Comparison of ENCODE assay signal across 17 cellular contexts in the genomic region with DNA sequence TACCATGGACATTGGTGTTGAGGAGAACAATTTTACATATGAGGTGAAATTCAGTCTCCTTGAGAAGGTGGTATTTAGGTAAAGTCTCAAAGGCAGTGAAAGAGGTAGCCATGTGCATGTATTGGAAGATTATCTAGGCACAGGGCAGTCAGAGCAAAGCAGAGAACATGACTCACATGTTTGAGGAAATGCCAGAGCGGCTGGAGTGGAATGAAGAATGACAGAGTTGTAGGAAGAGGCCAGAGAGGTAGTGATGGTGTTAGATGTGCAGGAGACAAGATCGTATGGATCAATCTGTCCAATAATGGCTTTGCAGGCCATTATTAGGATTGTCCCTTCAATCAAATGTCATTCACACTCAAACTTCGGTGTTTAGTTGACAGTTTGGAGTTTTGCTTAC.
DNase-seq lines count a peak whose midpoint lies in the region; ATAC-seq and TF ChIP-seq lines count a peak whose summit lies in the region.
"Had no signal": no experiment of that assay in that cellular context is flagged by ENCODE, and none has a peak within 500 bp of the region (broad histone marks: within the 10 kb centered on the region; RNA-seq: fewer than 3 reads in every experiment).

No MANE protein-coding gene starts in this region.

- no peak overlapping the region for H3K27ac Mint-ChIP-seq in CD8-positive, alpha-beta T cell
- H3K27ac Mint-ChIP-seq: dendritic cell treated with granulocyte-macrophage colony-stimulating factor and Interleukin-4, amounts not matched to agents 40 ng/mL and 50 ng/mL, for 4 days; natural killer cell treated with Interleukin-12 subunit alpha and Interleukin-12 subunit beta and Interleukin-15 and Interleukin-18, amount 100 ng/mL, for 72 hours; WTC11 had no signal

- no peak overlapping the region for H4K91ac ChIP-seq in trophoblast cell (ENCODE audit: low read depth, low read length)

- H3K36me3 Mint-ChIP-seq in CD8-positive, alpha-beta T cell = no peaks in the 10 kb centered on the region
- H3K36me3 Mint-ChIP-seq: natural killer cell treated with Interleukin-12 subunit alpha and Interleukin-12 subunit beta and Interleukin-15 and Interleukin-18, amount 100 ng/mL, for 72 hours had no signal

- WGBS in trophoblast cell (ENCODE audit: extremely low coverage, insufficient coverage, insufficient read length) = no CpG with 5 or more reads among the region's 3 CpGs

- no peak overlapping the region for H4K8ac ChIP-seq in trophoblast cell (ENCODE audit: low read depth, low read length)

- no peak overlapping the region for H3K4me3 Mint-ChIP-seq in CD8-positive, alpha-beta T cell
- H3K4me3 Mint-ChIP-seq: dendritic cell treated with granulocyte-macrophage colony-stimulating factor and Interleukin-4, amounts not matched to agents 40 ng/mL and 50 ng/mL, for 4 days; H9; natural killer cell treated with Interleukin-12 subunit alpha and Interleukin-12 subunit beta and Interleukin-15 and Interleukin-18, amount 100 ng/mL, for 72 hours; WTC11 had no signal

- no peak overlapping the region for H2BK120ac ChIP-seq in trophoblast cell (ENCODE audit: insufficient read depth, low read length, poor library complexity)

- no peak overlapping the region for H3K4me2 ChIP-seq in trophoblast cell (ENCODE audit: low read length)

- intact Hi-C loops in CD8-positive, alpha-beta T cell (cut with DNase I, micrococcal nuclease) = no loop called here

- no peaks in the 10 kb centered on the region for H3K36me3 ChIP-seq in trophoblast cell (ENCODE audit: control insufficient read depth in 1 of 2, insufficient read depth in 2 of 2, low read length in 2 of 2)
- H3K36me3 ChIP-seq in CD8-positive, alpha-beta T cell (ENCODE audit: insufficient read depth, low read length) = no peaks in the 10 kb centered on the region
- H3K36me3 ChIP-seq: right lobe of liver had no signal

- no peak overlapping the region for H3K14ac ChIP-seq in trophoblast cell (ENCODE audit: low read length)

- no peak overlapping the region for H2BK12ac ChIP-seq in trophoblast cell (ENCODE audit: low read length)

- no peaks in the 10 kb centered on the region for H3K9me3 ChIP-seq in trophoblast cell (ENCODE audit: insufficient read depth, low read depth, low read length)
- no peaks in the 10 kb centered on the region for H3K9me3 ChIP-seq in CD8-positive, alpha-beta T cell (ENCODE audit: low read length)
- H3K9me3 ChIP-seq: right lobe of liver had no signal

- no peak overlapping the region for H2BK5ac ChIP-seq in trophoblast cell (ENCODE audit: low read depth, low read length, poor library complexity)

- no peak overlapping the region for H3K4ac ChIP-seq in trophoblast cell (ENCODE audit: low read depth, low read length)

- peaks cover 6% of the 10 kb centered on the region for H3K79me1 ChIP-seq in trophoblast cell (ENCODE audit: low read length)

- no peak overlapping the region for H3K23ac ChIP-seq in trophoblast cell (ENCODE audit: low read length)

- TF ChIP-seq CTCF in RWPE1 (conservative IDR thresholded peaks at IDR 0.05; ENCODE audit: low read depth) = no peak
- TF ChIP-seq CTCF in epithelial cell of proximal tubule (conservative IDR thresholded peaks at IDR 0.05; ENCODE audit: low read depth, low read length) = no peak
- TF ChIP-seq CTCF in CD8-positive, alpha-beta T cell (IDR thresholded peaks at IDR 0.05) = no peak

- no peak overlapping the region for H3K9ac ChIP-seq in trophoblast cell (ENCODE audit: low read length)

- peaks cover 4 to 8% of the 10 kb centered on the region in 2 experiments for H3K4me1 ChIP-seq in trophoblast cell (ENCODE audit: control insufficient read depth in 1 of 2, insufficient read depth in 2 of 2, low read length in 2 of 2)
- H3K4me1 ChIP-seq in CD8-positive, alpha-beta T cell (ENCODE audit: insufficient read depth, low read length) = no peaks in the 10 kb centered on the region
- H3K4me1 ChIP-seq: right lobe of liver had no signal

- ATAC-seq in CD8-positive, alpha-beta T cell = no peak
- ATAC-seq: left cardiac atrium; natural killer cell treated with Interleukin-12 subunit alpha and Interleukin-12 subunit beta and Interleukin-15 and Interleukin-18, amount 100 ng/mL, for 72 hours; right lobe of liver; WTC11 had no signal

- CTCF ChIA-PET in RWPE1 (lab: Yijun Ruan, JAX) = interaction anchor here (0.6 kb wide), 2 partner anchors 305 to 541 kb away, joined by 3 read pairs; no protein-coding TSS in a partner anchor
- CTCF ChIA-PET in CD8-positive, alpha-beta T cell (lab: Charles Lee) = no interaction called here

- POLR2A ChIA-PET in RWPE1 (lab: Yijun Ruan, JAX; ENCODE audit: low non-redundant PET) = no interaction called here
- POLR2A ChIA-PET in CD8-positive, alpha-beta T cell (lab: Charles Lee) = interaction anchor here (0.6 kb wide), 1 partner anchor 1533 kb away, joined by 3 read pairs; no protein-coding TSS in a partner anchor

- H3K27ac ChIP-seq in RWPE1 (no peak overlapping the region), trophoblast cell (ENCODE audit: low read depth, low read length) (no peak overlapping the region)
- no peak overlapping the region for H3K27ac ChIP-seq in CD8-positive, alpha-beta T cell (ENCODE audit: low read depth, low read length)
- H3K27ac ChIP-seq: right lobe of liver had no signal

- no peak overlapping the region for H4K12ac ChIP-seq in trophoblast cell (ENCODE audit: low read depth, low read length)

- H3K27me3 ChIP-seq in trophoblast cell (ENCODE audit: insufficient read depth, low read length) = no peaks in the 10 kb centered on the region
- H3K27me3 ChIP-seq in CD8-positive, alpha-beta T cell (ENCODE audit: insufficient read depth, low read length) = no peaks in the 10 kb centered on the region
- H3K27me3 ChIP-seq: right lobe of liver had no signal

- DNase-seq in H4 (ENCODE audit: low spot score) = peak; percentile 13
- DNase-seq in RWPE1 (ENCODE audit: low spot score) = peak; percentile 15
- DNase-seq in epithelial cell of proximal tubule (ENCODE audit: low read depth) = peak; percentile 58
- peak; percentile 3 to 44 for DNase-seq in trophoblast cell
- no peak for DNase-seq in ecto neural progenitor cell (ENCODE audit: low spot score)
- no peak for DNase-seq in SK-N-DZ (ENCODE audit: low spot score)
- no peak for DNase-seq in activated T-cell treated with anti-CD3 and anti-CD28 coated beads for 4 hours
- DNase-seq in CD8-positive, alpha-beta T cell = no peak
- DNase-seq: activated CD8-positive, alpha-beta memory T cell treated with anti-CD3 and anti-CD28 coated beads, Interleukin-2, amount 50 U/mL, for 48 hours; H9; left cardiac atrium; NCI-H2171 treated with DMSO at 0.1 percent for 48 hours; right lobe of liver; stimulated activated naive CD4-positive, alpha-beta T cell had no signal

- H3K9me3 Mint-ChIP-seq in CD8-positive, alpha-beta T cell = no peaks in the 10 kb centered on the region
- H3K9me3 Mint-ChIP-seq: dendritic cell treated with granulocyte-macrophage colony-stimulating factor and Interleukin-4, amounts not matched to agents 40 ng/mL and 50 ng/mL, for 4 days had no signal

- no peak overlapping the region for H3K4me3 ChIP-seq in epithelial cell of proximal tubule (ENCODE audit: low read depth, low read length)
- H3K4me3 ChIP-seq in trophoblast cell (ENCODE audit: low read depth, low read length) = no peak overlapping the region
- no peak overlapping the region for H3K4me3 ChIP-seq in CD8-positive, alpha-beta T cell (ENCODE audit: low read depth, low read length)
- H3K4me3 ChIP-seq: right lobe of liver had no signal

- H2AFZ ChIP-seq in trophoblast cell (ENCODE audit: insufficient read depth, low read length, poor library complexity) = no peak overlapping the region

- H2AK5ac ChIP-seq in trophoblast cell (ENCODE audit: low read length) = no peak overlapping the region

- H3K4me1 Mint-ChIP-seq in CD8-positive, alpha-beta T cell (ENCODE audit: low read depth) = no peaks in the 10 kb centered on the region

- no peak overlapping the region for H3K18ac ChIP-seq in trophoblast cell (ENCODE audit: low read length)

- H3K27me3 Mint-ChIP-seq in CD8-positive, alpha-beta T cell (ENCODE audit: low read depth) = no peaks in the 10 kb centered on the region
- H3K27me3 Mint-ChIP-seq: dendritic cell treated with granulocyte-macrophage colony-stimulating factor and Interleukin-4, amounts not matched to agents 40 ng/mL and 50 ng/mL, for 4 days; natural killer cell treated with Interleukin-12 subunit alpha and Interleukin-12 subunit beta and Interleukin-15 and Interleukin-18, amount 100 ng/mL, for 72 hours had no signal

- H3K79me2 ChIP-seq in trophoblast cell (ENCODE audit: control insufficient read depth, insufficient read depth, low read length, poor library complexity) = no peaks in the 10 kb centered on the region

Comparison
In these comparisons a context has a peak if more than half of its experiments do, and no peak if none do; other contexts are left out.
1. DNase-seq: peak in H4 (single experiment), RWPE1 (single experiment), epithelial cell of proximal tubule (single experiment) and trophoblast cell (2 of 2); none in ecto neural progenitor cell (single experiment), SK-N-DZ (single experiment), activated T-cell treated with anti-CD3 and anti-CD28 coated beads for 4 hours (single experiment) and CD8-positive, alpha-beta T cell (0 of 7).